Comparison of ENCODE assay signal across 17 cellular contexts in the genomic region with DNA sequence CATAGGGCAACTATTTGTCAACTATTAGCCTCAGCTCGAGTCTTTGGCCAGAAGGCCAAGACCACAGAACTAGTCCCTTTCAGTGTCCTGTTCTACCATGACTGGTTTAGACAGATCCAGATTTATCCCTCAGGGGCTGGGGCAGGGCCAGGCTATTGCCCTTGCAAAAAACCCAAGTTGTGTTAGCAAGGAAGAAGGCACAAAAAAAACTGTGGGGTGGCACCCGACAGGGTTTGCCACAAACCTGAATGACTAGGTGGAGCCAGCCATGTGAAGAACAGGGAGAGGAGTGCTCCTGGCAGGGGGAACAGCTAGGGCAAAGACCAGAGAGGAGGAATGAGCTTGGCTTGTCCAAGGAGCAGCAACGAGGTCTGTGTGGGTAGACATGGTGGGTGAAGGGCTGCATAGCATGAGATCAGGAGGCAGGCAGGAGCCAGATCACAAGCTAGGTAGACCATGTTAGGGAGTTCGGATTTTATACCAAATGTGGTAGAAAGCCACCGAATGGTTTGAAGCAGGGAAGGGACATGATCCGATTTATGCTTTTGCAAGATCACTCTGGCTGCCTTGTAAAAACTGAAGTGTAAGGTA. TPM values are rescaled to one million over a fixed set of nuclear protein-coding genes. Genes with fewer than 3 reads are reported as not detected.
DNase-seq lines count a peak whose midpoint lies in the region; ATAC-seq and TF ChIP-seq lines count a peak whose summit lies in the region.
"Had no signal": no experiment of that assay in that cellular context is flagged by ENCODE, and none has a peak within 500 bp of the region (broad histone marks: within the 10 kb centered on the region; RNA-seq: fewer than 3 reads in every experiment).

No MANE protein-coding gene starts in this region.

- H3K9ac ChIP-seq in mammary epithelial cell (ENCODE audit: insufficient read depth, low read length), result no peak overlapping the region

- H3K36me3 Mint-ChIP-seq in activated T-cell treated with anti-CD3 and anti-CD28 coated beads, Interleukin-2, amount 50 U/mL, for 4 hours (ENCODE audit: insufficient read depth), result no peaks in the 10 kb centered on the region
- H3K36me3 Mint-ChIP-seq: CD4-positive, alpha-beta memory T cell had no signal

- no peaks in the 10 kb centered on the region for H3K79me2 ChIP-seq in mammary epithelial cell (ENCODE audit: insufficient read depth, low read length)
- no peaks in the 10 kb centered on the region for H3K79me2 ChIP-seq in hepatocyte

- TF ChIP-seq CTCF in C4-2B (conservative IDR thresholded peaks at IDR 0.05) (no peak), mammary epithelial cell (conservative IDR thresholded peaks at IDR 0.05 in 1 of 2, IDR thresholded peaks at IDR 0.05 in 1 of 2; ENCODE audit: extremely low read depth in 1 of 2, insufficient read depth in 1 of 2, low read depth in 1 of 2, low read length in 2 of 2) (no peak), hepatocyte (IDR thresholded peaks at IDR 0.05; ENCODE audit: poor library complexity) (no peak), suprapubic skin (IDR thresholded peaks at IDR 0.05) (no peak)

- H2AFZ ChIP-seq in mammary epithelial cell (ENCODE audit: low read depth, low read length), result peak overlapping the region; percentile 54
- no peak overlapping the region for H2AFZ ChIP-seq in hepatocyte

- H3K27me3 ChIP-seq in mammary epithelial cell (ENCODE audit: insufficient read depth, low read length), result no peaks in the 10 kb centered on the region
- no peaks in the 10 kb centered on the region for H3K27me3 ChIP-seq in hepatocyte
- H3K27me3 ChIP-seq in suprapubic skin, result no peaks in the 10 kb centered on the region
- H3K27me3 ChIP-seq: Peyer's patch had no signal

- WGBS in mammary epithelial cell (ENCODE audit: low coverage, missing lambda C conversion rate), result 33% methylated on average over 6 of the region's 6 CpGs
- WGBS in hepatocyte (ENCODE audit: low lambda C conversion rate, missing lambda C conversion rate), result 89% methylated on average over 6 of the region's 6 CpGs
- WGBS in suprapubic skin, result 55% methylated on average over 6 of the region's 6 CpGs

- H3K9me3 ChIP-seq in mammary epithelial cell (replicated peaks; ENCODE audit: insufficient read depth, low read length) (no peaks in the 10 kb centered on the region), hepatocyte (ENCODE audit: low read depth) (no peaks in the 10 kb centered on the region), suprapubic skin (no peaks in the 10 kb centered on the region)
- H3K9me3 ChIP-seq: Peyer's patch had no signal

- no TSS peak for BruUV-seq in mammary epithelial cell (replicated peaks; lab: Mats Ljungman, UMichigan)

- H3K4me3 ChIP-seq in mammary epithelial cell (replicated peaks in 1 of 3; ENCODE audit: insufficient read depth in 1 of 3, low read depth in 2 of 3, low read length in 3 of 3), result no peak overlapping the region
- no peak overlapping the region for H3K4me3 ChIP-seq in hepatocyte
- no peak overlapping the region for H3K4me3 ChIP-seq in suprapubic skin
- H3K4me3 ChIP-seq: Peyer's patch had no signal

- intact Hi-C loops in mammary epithelial cell (cut with micrococcal nuclease), result no loop called here

- H3K9me2 ChIP-seq in hepatocyte (replicated peaks; ENCODE audit: insufficient read depth), result no peaks in the 10 kb centered on the region

- TF ChIP-seq EP300 in suprapubic skin (IDR thresholded peaks at IDR 0.05), result no peak

- no peaks in the 10 kb centered on the region for H3K9me3 Mint-ChIP-seq in activated T-cell treated with anti-CD3 and anti-CD28 coated beads, Interleukin-2, amount 50 U/mL, for 4 hours
- H3K9me3 Mint-ChIP-seq: CD4-positive, alpha-beta memory T cell had no signal

- DNase-seq in mammary epithelial cell, result no peak
- DNase-seq in hepatocyte (ENCODE audit: low spot score), result no peak
- DNase-seq in suprapubic skin (ENCODE audit: low spot score in 2 of 2), result no peak
- DNase-seq in SW480 (ENCODE audit: low spot score), result no peak
- DNase-seq in OCI-M2 (lab: John Stamatoyannopoulos, UW; ENCODE audit: unreplicated experiment), result no peak
- DNase-seq in activated T-cell treated with anti-CD3 and anti-CD28 coated beads, Interleukin-2, amount 50 U/mL, for 4 hours, result no peak
- DNase-seq: CD4-positive, alpha-beta memory T cell; DMS79 treated with DMSO at 0.1 percent for 48 hours; H7; KBM-7; NCI-H1092; NCI-H1694; NCI-H345; NCI-H69 had no signal

- no peaks in the 10 kb centered on the region for H3K4me1 Mint-ChIP-seq in activated T-cell treated with anti-CD3 and anti-CD28 coated beads, Interleukin-2, amount 50 U/mL, for 4 hours (ENCODE audit: low read depth)
- H3K4me1 Mint-ChIP-seq: CD4-positive, alpha-beta memory T cell had no signal

- no peak for ATAC-seq in activated T-cell treated with anti-CD3 and anti-CD28 coated beads, Interleukin-2, amount 50 U/mL, for 4 hours
- no peak for ATAC-seq in HG03571 (IDR thresholded peaks at IDR 0.05; ENCODE audit: unreplicated experiment)

- H3K4me2 ChIP-seq in mammary epithelial cell (ENCODE audit: insufficient read depth, low read depth, low read length), result peak overlapping the region; percentile 17
- H3K4me2 ChIP-seq in hepatocyte, result no peak overlapping the region

- peaks cover 3% of the 10 kb centered on the region for H3K27me3 Mint-ChIP-seq in activated T-cell treated with anti-CD3 and anti-CD28 coated beads, Interleukin-2, amount 50 U/mL, for 4 hours (ENCODE audit: low read depth)

- in situ Hi-C loops in mammary epithelial cell (cut with MboI; ENCODE audit: low sequenced_read_pairs in 2 of 2), result no loop called here

- H3K36me3 ChIP-seq in mammary epithelial cell (ENCODE audit: insufficient read depth, low read length), result no peaks in the 10 kb centered on the region
- no peaks in the 10 kb centered on the region for H3K36me3 ChIP-seq in hepatocyte (replicated peaks; ENCODE audit: insufficient read depth, low read depth)
- no peaks in the 10 kb centered on the region for H3K36me3 ChIP-seq in suprapubic skin
- H3K36me3 ChIP-seq: Peyer's patch had no signal

- H3K27ac ChIP-seq in C4-2B (peak overlapping the region; percentile 76), mammary epithelial cell (ENCODE audit: insufficient read depth, low read depth, low read length) (peak overlapping the region; percentile 33), hepatocyte (peak overlapping the region; percentile 27), suprapubic skin (peak overlapping the region; percentile 95)

- dilution Hi-C loops in mammary epithelial cell (cut with HindIII; ENCODE audit: low sequenced_read_pairs), result no loop called here

- no peak overlapping the region for H3K4me3 Mint-ChIP-seq in activated T-cell treated with anti-CD3 and anti-CD28 coated beads, Interleukin-2, amount 50 U/mL, for 4 hours
- H3K4me3 Mint-ChIP-seq: CD4-positive, alpha-beta memory T cell had no signal

- CTCF ChIA-PET in mammary epithelial cell (lab: Charles Lee; ENCODE audit: low non-redundant PET), result interaction anchor here (0.6 to 1.1 kb wide), 2 partner anchors 9 to 47 kb away, joined by 4 to 5 read pairs; no protein-coding TSS in a partner anchor

- no peak for TF ChIP-seq POLR2A in suprapubic skin (IDR thresholded peaks at IDR 0.05)

- H4K20me1 ChIP-seq in mammary epithelial cell (ENCODE audit: insufficient read depth, low read length) (no peaks in the 10 kb centered on the region), hepatocyte (ENCODE audit: insufficient read depth, poor library complexity, severe bottlenecking) (no peaks in the 10 kb centered on the region)

- peaks cover 30% of the 10 kb centered on the region for H3K4me1 ChIP-seq in mammary epithelial cell (ENCODE audit: insufficient read depth, low read length)
- H3K4me1 ChIP-seq in hepatocyte (ENCODE audit: insufficient read depth), result peaks cover 5% of the 10 kb centered on the region
- H3K4me1 ChIP-seq in suprapubic skin, result peaks cover 38% of the 10 kb centered on the region

RNA-seq across cellular contexts. Expression of a gene that starts 4.3 kb away (rescaled TPM):
- total RNA-seq in mammary epithelial cell (not detected), hepatocyte (0.60 TPM in 1 of 2 replicates, not detected in the other), suprapubic skin (1 to 10 TPM in 3 of 4 donors, under 1 TPM in 1; 0.55 to 8.2 (median 2.8) TPM)
- polyA plus RNA-seq in mammary epithelial cell (not detected), hepatocyte (0.12 TPM in 1 of 2 replicates, not detected in the other)
- not detected for polyA minus RNA-seq in mammary epithelial cell
- total RNA-seq in activated T-cell treated with anti-CD3 and anti-CD28 coated beads, Interleukin-2, amount 50 U/mL, for 4 hours, result not detected
- total RNA-seq: H7 had no signal
- polyA plus RNA-seq: CD4-positive, alpha-beta memory T cell had no signal

RNA-seq across cellular contexts. Expression of a gene that starts 4.4 kb away (rescaled TPM):
- under 1 TPM; 0.33 to 0.66 TPM for total RNA-seq in mammary epithelial cell
- polyA plus RNA-seq in mammary epithelial cell, result 0.15 TPM
- polyA minus RNA-seq in mammary epithelial cell, result not detected
- 0.04 and 1.6 TPM in 2 replicates for total RNA-seq in hepatocyte
- 0.40 and 0.47 TPM in 2 replicates for polyA plus RNA-seq in hepatocyte
- 10 to 100 TPM; 13.4 to 36.0 (median 14.5) TPM for total RNA-seq in suprapubic skin
- total RNA-seq in activated T-cell treated with anti-CD3 and anti-CD28 coated beads, Interleukin-2, amount 50 U/mL, for 4 hours, result under 1 TPM in 1 of 3 donors, not detected in 2; 0.08 TPM
- polyA plus RNA-seq: CD4-positive, alpha-beta memory T cell had no signal

RNA-seq across cellular contexts. Expression of a gene that starts 13.2 kb away (rescaled TPM):
- total RNA-seq in mammary epithelial cell (100 to 1,000 TPM; 111 to 127 TPM), hepatocyte (44.8 and 55.7 TPM in 2 replicates), suprapubic skin (100 to 1,000 TPM; 304 to 327 (median 321) TPM)
- polyA plus RNA-seq in mammary epithelial cell (129 TPM), hepatocyte (108 and 117 TPM in 2 replicates)
- polyA minus RNA-seq in mammary epithelial cell, result 284 TPM
- total RNA-seq in activated T-cell treated with anti-CD3 and anti-CD28 coated beads, Interleukin-2, amount 50 U/mL, for 4 hours, result 10 to 100 TPM; 46.3 to 63.4 (median 48.8) TPM

RNA-seq across cellular contexts. Expression of a gene that starts 25.6 kb away (rescaled TPM):
- total RNA-seq in mammary epithelial cell (1 to 10 TPM; 5.0 to 5.8 TPM), hepatocyte (20.5 and 21.3 TPM in 2 replicates), suprapubic skin (10 to 100 TPM; 22.4 to 44.2 (median 28.7) TPM)
- polyA plus RNA-seq in mammary epithelial cell (8.4 TPM), hepatocyte (16.3 and 18.1 TPM in 2 replicates)
- polyA minus RNA-seq in mammary epithelial cell, result 6.8 TPM
- total RNA-seq in activated T-cell treated with anti-CD3 and anti-CD28 coated beads, Interleukin-2, amount 50 U/mL, for 4 hours, result 1 to 10 TPM; 4.2 to 4.5 (median 4.3) TPM

RNA-seq across cellular contexts. Expression of a gene that starts 35.3 kb away (rescaled TPM):
- total RNA-seq in mammary epithelial cell (10 to 100 TPM; 33.0 to 51.9 TPM), hepatocyte (27.3 and 29.2 TPM in 2 replicates), suprapubic skin (100 to 1,000 TPM; 238 to 243 (median 239) TPM)
- polyA plus RNA-seq in mammary epithelial cell (22.2 TPM), hepatocyte (13.3 and 13.5 TPM in 2 replicates)
- 17.8 TPM for polyA minus RNA-seq in mammary epithelial cell
- 10 to 100 TPM; 40.6 to 76.0 (median 52.2) TPM for total RNA-seq in activated T-cell treated with anti-CD3 and anti-CD28 coated beads, Interleukin-2, amount 50 U/mL, for 4 hours

Comparison
In these comparisons a context has a peak if more than half of its experiments do, and no peak if none do; other contexts are left out.
1. H3K27ac ChIP-seq: peak in every context shown above with its lines; median percentile 95 in suprapubic skin; 76 in C4-2B; 33 in mammary epithelial cell; 27 in hepatocyte.